12 cellular contexts compared by ENCODE assay signal in the genomic region with DNA sequence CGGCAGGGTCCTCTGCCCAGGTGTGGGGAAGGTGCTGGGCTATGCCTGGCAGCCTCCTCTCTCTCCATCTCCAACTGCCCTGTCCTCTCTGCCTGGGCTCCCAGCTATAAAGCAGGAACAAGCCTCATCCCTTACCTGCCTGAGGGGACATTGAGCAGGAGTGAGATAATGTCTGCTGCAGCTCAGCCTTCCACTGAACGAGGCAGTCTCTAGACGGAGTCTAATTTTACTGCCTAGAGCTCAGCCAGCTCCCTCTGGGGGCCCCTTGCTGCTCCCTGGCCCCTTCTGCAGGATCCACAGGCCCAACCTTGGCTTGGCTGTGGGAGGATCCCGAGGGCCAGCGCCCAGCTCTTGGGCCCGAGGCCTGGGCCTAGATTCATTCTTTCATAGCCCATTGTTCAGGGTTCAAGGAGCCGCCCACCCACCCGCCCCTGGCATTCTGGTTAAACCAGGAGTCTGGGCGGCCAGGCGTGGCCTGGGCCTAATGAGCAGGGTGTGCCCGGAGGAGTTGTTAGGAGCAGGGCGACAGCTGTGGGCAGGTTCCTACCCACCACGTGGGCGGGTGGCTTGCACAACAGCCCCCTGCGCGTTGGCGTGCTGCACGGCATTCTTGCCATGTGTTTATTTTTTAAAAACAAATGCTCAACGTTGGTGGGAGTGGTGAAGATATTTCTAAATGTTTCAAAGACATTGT. TPM values are rescaled to one million over a fixed set of nuclear protein-coding genes. Genes with fewer than 3 reads are reported as not detected.
DNase-seq lines count a peak whose midpoint lies in the region; FAIRE-seq and TF ChIP-seq lines count a peak whose summit lies in the region.
"Had no signal": no experiment of that assay in that cellular context is flagged by ENCODE, and none has a peak within 500 bp of the region (broad histone marks: within the 10 kb centered on the region; RNA-seq: fewer than 3 reads in every experiment).

No MANE protein-coding gene starts in this region.

- no peak for FAIRE-seq in keratinocyte (lab: Jason Lieb, UNC)
- FAIRE-seq: GM12878 had no signal

- peak overlapping the region; percentile 99 for H3K27ac ChIP-seq in RWPE1
- H3K27ac ChIP-seq in keratinocyte (ENCODE audit: control insufficient read depth, insufficient read depth, low read length): peak overlapping the region; percentile 85
- peak overlapping the region in 18 of 21 experiments; percentile 42 to 91 (median 76) for H3K27ac ChIP-seq in skin epidermis
- no peak overlapping the region for H3K27ac ChIP-seq in Karpas-422 (ENCODE audit: low read length)

- H3K36me3 ChIP-seq in keratinocyte (ENCODE audit: control insufficient read depth in 2 of 2, extremely low read depth in 1 of 2, insufficient read depth in 2 of 2, low read length in 2 of 2) (no peaks in the 10 kb centered on the region), Karpas-422 (ENCODE audit: insufficient read depth, low read length) (no peaks in the 10 kb centered on the region)

- H3K4me3 ChIP-seq in keratinocyte (ENCODE audit: control insufficient read depth in 2 of 3, extremely low read depth in 1 of 3, insufficient read depth in 2 of 3, low read depth in 1 of 3, low read length in 3 of 3) (peak overlapping the region in 1 of 3 experiments; percentile 24), skin epidermis (peak overlapping the region in 1 of 7 experiments; percentile 1), Karpas-422 (ENCODE audit: low read length) (no peak overlapping the region)
- H3K4me3 ChIP-seq: GM12878 had no signal

- POLR2A ChIA-PET in RWPE1 (lab: Yijun Ruan, JAX; ENCODE audit: low non-redundant PET): interaction anchor here (0.6 to 1.0 kb wide), 3 partner anchors 9 to 721 kb away, joined by 3 to 8 read pairs (median 6); no protein-coding TSS in a partner anchor

- dilution Hi-C loops in keratinocyte (cut with MboI; ENCODE audit: extremely low pct_ligation_motif_present, low sequenced_read_pairs): no loop called here

- no peaks in the 10 kb centered on the region for H3K9me2 ChIP-seq in Karpas-422 (replicated peaks; ENCODE audit: insufficient read depth, low read length)

- H3K4me1 ChIP-seq in keratinocyte (ENCODE audit: control insufficient read depth, extremely low read depth, insufficient read depth, low read length) (peaks cover 33% of the 10 kb centered on the region), Karpas-422 (ENCODE audit: low read length) (no peaks in the 10 kb centered on the region)

- H3K79me2 ChIP-seq in keratinocyte (ENCODE audit: control insufficient read depth, insufficient read depth, low read length) (no peaks in the 10 kb centered on the region), Karpas-422 (ENCODE audit: low read length) (no peaks in the 10 kb centered on the region)

- peak overlapping the region; percentile 59 for H2AFZ ChIP-seq in keratinocyte (ENCODE audit: control insufficient read depth, low read length)
- H2AFZ ChIP-seq in Karpas-422 (ENCODE audit: low read length): no peak overlapping the region

- H3K9me3 ChIP-seq in keratinocyte (ENCODE audit: control insufficient read depth, low read depth, low read length) (peaks cover 6% of the 10 kb centered on the region), Karpas-422 (ENCODE audit: low read length) (no peaks in the 10 kb centered on the region)

- H3K9ac ChIP-seq in keratinocyte (ENCODE audit: control insufficient read depth, extremely low read depth, insufficient read depth, low read length) (peak overlapping the region; percentile 73), Karpas-422 (ENCODE audit: low read length) (no peak overlapping the region)

- H3K4me2 ChIP-seq in keratinocyte (ENCODE audit: control insufficient read depth, extremely low read depth, insufficient read depth, low read depth, low read length) (peak overlapping the region; percentile 59), Karpas-422 (ENCODE audit: low read depth, low read length, poor library complexity, severe bottlenecking) (no peak overlapping the region)

- TF ChIP-seq CTCF in RWPE1 (conservative IDR thresholded peaks at IDR 0.05; ENCODE audit: low read depth) (no peak), keratinocyte (optimal IDR thresholded peaks at IDR 0.05 in 1 of 3, IDR thresholded peaks at IDR 0.05 in 1 of 3, conservative IDR thresholded peaks at IDR 0.05 in 1 of 3; ENCODE audit: extremely low read depth in 1 of 3, insufficient read depth in 2 of 3, low read length in 3 of 3) (no peak)

- H3K27me3 ChIP-seq in keratinocyte (ENCODE audit: control insufficient read depth, extremely low read depth, insufficient read depth, low read length): no peaks in the 10 kb centered on the region
- H3K27me3 ChIP-seq in Karpas-422 (ENCODE audit: low read length): no peaks in the 10 kb centered on the region

- peak; percentile 74 for DNase-seq in H4 (ENCODE audit: low spot score)
- peak; percentile 70 for DNase-seq in RWPE1 (ENCODE audit: low spot score)
- no peak for DNase-seq in keratinocyte (ENCODE audit: low read depth, low spot score)
- no peak for DNase-seq in NCI-H510A (lab: John Stamatoyannopoulos, UW)
- no peak for DNase-seq in NCI-H2081 treated with DMSO at 0.1 percent for 48 hours (lab: John Stamatoyannopoulos, UW)
- DNase-seq in Karpas-422: no peak
- DNase-seq: activated CD4-positive, alpha-beta T cell treated with anti-CD3 and anti-CD28 coated beads for 36 hours; activated naive CD4-positive, alpha-beta T cell; NCI-H524 treated with DMSO at 0.1 percent for 48 hours; SIG-M5 had no signal

- H3K9me1 ChIP-seq in keratinocyte (ENCODE audit: control insufficient read depth, extremely low read depth, insufficient read depth, low read length): no peaks in the 10 kb centered on the region

- no peaks in the 10 kb centered on the region for H4K20me1 ChIP-seq in keratinocyte (ENCODE audit: control insufficient read depth, extremely low read depth, insufficient read depth, low read length)
- no peaks in the 10 kb centered on the region for H4K20me1 ChIP-seq in Karpas-422 (ENCODE audit: insufficient read depth, low read depth, low read length)

- CTCF ChIA-PET in RWPE1 (lab: Yijun Ruan, JAX): interaction anchor here (0.7 kb wide), 1 partner anchor 15 kb away, joined by 4 read pairs; no protein-coding TSS in a partner anchor

RNA-seq across cellular contexts. Expression of gene FOSL2, which starts 44.6 kb away (rescaled TPM):
- total RNA-seq in H4 (2014; rRNA removed; shearing (Covaris generic)): 11.1 and 13.2 TPM in 2 replicates
- polyA plus RNA-seq in keratinocyte: 20.4 to 32.7 TPM (median 24.1 TPM) in 3 replicates
- 34.5 TPM for polyA plus RNA-seq in keratinocyte (2011; ENCODE audit: low read depth)
- polyA plus RNA-seq in keratinocyte (2011; cell fraction: cytosol; rRNA removed): 20.3 and 23.5 TPM in 2 replicates
- 65.4 and 67.8 TPM in 2 replicates for polyA plus RNA-seq in keratinocyte (2011; cell fraction: nucleus; rRNA removed)
- polyA plus RNA-seq in keratinocyte (2012; ENCODE audit: low replicate concordance): 24.4 and 59.1 TPM in 2 replicates
- polyA minus RNA-seq in keratinocyte: 40.4 to 67.6 TPM (median 60.8 TPM) in 3 replicates
- 47.8 TPM for polyA minus RNA-seq in keratinocyte (2011; cell fraction: cytosol; rRNA and poly(A)+ RNA removed)
- polyA minus RNA-seq in keratinocyte (2011; cell fraction: nucleus; rRNA and poly(A)+ RNA removed): 63.4 and 86.1 TPM in 2 replicates
- total RNA-seq in Karpas-422 (2014; rRNA removed; shearing (Covaris generic); ENCODE audit: low replicate concordance): 0.30 and 0.61 TPM in 2 replicates

RNA-seq across cellular contexts. Expression of gene PLB1, which starts 58.6 kb away (rescaled TPM):
- total RNA-seq in H4 (2014; rRNA removed; shearing (Covaris generic)): 0.10 and 0.21 TPM in 2 replicates
- polyA plus RNA-seq in keratinocyte: 5.2 to 6.7 TPM (median 5.4 TPM) in 3 replicates
- polyA plus RNA-seq in keratinocyte (2011; ENCODE audit: low read depth): 2.6 TPM
- 3.7 and 3.9 TPM in 2 replicates for polyA plus RNA-seq in keratinocyte (2011; cell fraction: cytosol; rRNA removed)
- 10.8 and 14.7 TPM in 2 replicates for polyA plus RNA-seq in keratinocyte (2011; cell fraction: nucleus; rRNA removed)
- 1.8 and 5.1 TPM in 2 replicates for polyA plus RNA-seq in keratinocyte (2012; ENCODE audit: low replicate concordance)
- polyA minus RNA-seq in keratinocyte: 5.0 to 10.9 TPM (median 6.7 TPM) in 3 replicates
- polyA minus RNA-seq in keratinocyte (2011; cell fraction: cytosol; rRNA and poly(A)+ RNA removed): 4.6 TPM
- 3.0 and 7.8 TPM in 2 replicates for polyA minus RNA-seq in keratinocyte (2011; cell fraction: nucleus; rRNA and poly(A)+ RNA removed)
- total RNA-seq in Karpas-422 (2014; rRNA removed; shearing (Covaris generic); ENCODE audit: low replicate concordance): 0.11 TPM in 1 of 2 replicates, not detected in the other

Comparison
In these comparisons a context has a peak if more than half of its experiments do, and no peak if none do; other contexts are left out.
1. DNase-seq: peak in H4 (single experiment) and RWPE1 (single experiment); none in keratinocyte (single experiment), NCI-H510A (single experiment), NCI-H2081 treated with DMSO at 0.1 percent for 48 hours (single experiment) and Karpas-422 (single experiment).